26 cellular contexts compared by ENCODE assay signal in the genomic region with DNA sequence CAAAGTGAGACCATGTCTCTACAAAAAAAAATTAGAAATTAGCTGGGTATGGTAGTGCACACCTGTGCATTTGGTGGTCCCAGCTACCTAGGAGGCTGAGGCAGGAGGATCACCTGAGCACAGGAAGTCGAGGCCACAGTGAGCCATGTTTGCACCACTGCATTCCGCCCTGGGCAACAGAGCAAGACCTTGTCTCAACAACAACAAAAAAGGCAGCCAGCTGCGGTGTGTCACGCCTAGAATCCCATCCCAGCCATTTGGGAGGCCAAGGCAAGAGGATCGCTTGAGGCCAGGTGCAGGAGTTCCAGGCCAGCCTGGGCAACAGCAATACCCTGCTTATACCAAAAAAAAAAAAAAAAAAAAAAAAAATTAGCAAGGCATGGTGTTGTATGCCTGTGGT. TPM values are rescaled to one million over a fixed set of nuclear protein-coding genes. Genes with fewer than 3 reads are reported as not detected.
DNase-seq lines count a peak whose midpoint lies in the region; ATAC-seq, FAIRE-seq and TF ChIP-seq lines count a peak whose summit lies in the region.
"Had no signal": no experiment of that assay in that cellular context is flagged by ENCODE, and none has a peak within 500 bp of the region (broad histone marks: within the 10 kb centered on the region; RNA-seq: fewer than 3 reads in every experiment).

No MANE protein-coding gene starts in this region.

- DNase-seq in CD4-positive, alpha-beta memory T cell, result no peak
- DNase-seq in RWPE1 (ENCODE audit: low spot score) (no peak), K562 (ENCODE audit: extremely low read depth in 1 of 4, low spot score in 3 of 4) (no peak), mesenchymal stem cell (no peak), midbrain (lab: John Stamatoyannopoulos, UW) (no peak), psoas muscle (no peak), progenitor cell of endocrine pancreas (ENCODE audit: low spot score, unreplicated experiment) (no peak), NCI-H2227 (lab: John Stamatoyannopoulos, UW; ENCODE audit: unreplicated experiment) (no peak)
- DNase-seq: 8988T; ACHN; AML-193; BE2C; Calu3; CD4-positive, alpha-beta T cell; COR-L47; DMS53; DMS79 treated with DMSO at 0.1 percent for 48 hours; GF-D8; GOT3; H7; HCEC 1CT had no signal

- peaks cover 42% of the 10 kb centered on the region for H3K4me1 ChIP-seq in CD4-positive, alpha-beta memory T cell (ENCODE audit: insufficient read depth, low read length)
- H3K4me1 ChIP-seq in K562 (replicated peaks in 1 of 2; ENCODE audit: control insufficient read depth in 2 of 2, insufficient read depth in 2 of 2, low read length in 2 of 2) (peaks cover 13 to 40% of the 10 kb centered on the region in 2 experiments; a peak in 4 of 5 replicates), mesenchymal stem cell (ENCODE audit: control insufficient read depth, insufficient read depth, low read depth, low read length) (peaks cover 15% of the 10 kb centered on the region), psoas muscle (peaks cover 3% of the 10 kb centered on the region)

- TF ChIP-seq POLR2A in K562 (conservative IDR thresholded peaks at IDR 0.05), result no peak

- H4K8ac ChIP-seq in mesenchymal stem cell (ENCODE audit: low read length), result no peak overlapping the region

- BruUV-seq in K562 (replicated peaks; lab: Mats Ljungman, UMichigan), result no TSS peak

- H3K4me3 ChIP-seq in CD4-positive, alpha-beta memory T cell (ENCODE audit: low read length in 2 of 2), result no peak overlapping the region
- H3K4me3 ChIP-seq in K562 (no peak overlapping the region), mesenchymal stem cell (ENCODE audit: insufficient read depth in 1 of 2, low read depth in 1 of 2, low read length in 2 of 2) (no peak overlapping the region), psoas muscle (no peak overlapping the region)
- H3K4me3 ChIP-seq: A549; BLaER1 treated with 17β-estradiol and CSF1 and Interleukin-3, amounts not matched to agents 10 nM and 100 nM had no signal

- no peak overlapping the region for H3K23ac ChIP-seq in mesenchymal stem cell (ENCODE audit: low read length in 2 of 2)

- no peak for TF ChIP-seq EP300 in K562 (IDR thresholded peaks at IDR 0.05; ENCODE audit: low read length)

- no peak for ATAC-seq in K562
- ATAC-seq in psoas muscle, result no peak

- CTCF ChIA-PET in CD4-positive, alpha-beta memory T cell (lab: Charles Lee; ENCODE audit: partially characterized antibody), result interaction anchor here (0.7 to 3.8 kb wide), 7 partner anchors 10 to 165 kb away, joined by 3 to 20 read pairs (median 3); partner anchors contain the start of gene CUTA
- CTCF ChIA-PET in RWPE1 (lab: Yijun Ruan, JAX), result interaction anchor here (0.6 kb wide), 1 partner anchor 511 kb away, joined by 3 read pairs; no protein-coding TSS in a partner anchor
- CTCF ChIA-PET in K562 (lab: Yijun Ruan, JAX; ENCODE audit: low intra/inter-chr PET ratio), result no interaction called here

- no peak overlapping the region for H2BK12ac ChIP-seq in mesenchymal stem cell (ENCODE audit: low read length in 2 of 2)

- H2BK120ac ChIP-seq in mesenchymal stem cell (ENCODE audit: low read depth, low read length), result no peak overlapping the region

- POLR2A ChIA-PET in CD4-positive, alpha-beta memory T cell (lab: Charles Lee; ENCODE audit: partially characterized antibody), result interaction anchor here (0.8 to 3.9 kb wide), 2 partner anchors 41 to 121 kb away, joined by 3 to 29 read pairs; partner anchors contain the start of gene ITPR3
- POLR2A ChIA-PET in RWPE1 (lab: Yijun Ruan, JAX; ENCODE audit: low non-redundant PET), result interaction anchor here (0.6 kb wide), 2 partner anchors 66 to 123 kb away, joined by 4 to 5 read pairs; no protein-coding TSS in a partner anchor
- POLR2A ChIA-PET in K562 (lab: Yijun Ruan, JAX), result interaction anchor here (0.6 to 1.8 kb wide), 4 partner anchors 10 to 130 kb away, joined by 3 to 9 read pairs (median 4); partner anchors contain the start of gene UQCC2

- H3K4me2 ChIP-seq in K562 (ENCODE audit: insufficient read depth, low read length) (no peak overlapping the region), mesenchymal stem cell (ENCODE audit: low read length, poor library complexity, severe bottlenecking) (peak overlapping the region; percentile 13)

- H3K9me3 Mint-ChIP-seq in CD4-positive, alpha-beta memory T cell, result no peaks in the 10 kb centered on the region
- no peaks in the 10 kb centered on the region for H3K9me3 Mint-ChIP-seq in progenitor cell of endocrine pancreas (ENCODE audit: low read depth)
- H3K9me3 Mint-ChIP-seq: CD4-positive, alpha-beta T cell had no signal

- FAIRE-seq in K562 (lab: Jason Lieb, UNC), result no peak
- FAIRE-seq: A549, GM12891, GM18507 had no signal

- intact Hi-C loops in CD4-positive, alpha-beta memory T cell (cut with micrococcal nuclease), result no loop called here
- intact Hi-C loops in K562 (cut with micrococcal nuclease), result loop anchor here (5.0 kb wide), 2 partner anchors 69 to 154 kb away; no protein-coding TSS in a partner anchor
- intact Hi-C loops in psoas muscle (cut with DNase I), result loop anchor here (10.0 kb wide), 1 partner anchor 574 kb away; no protein-coding TSS in a partner anchor

- peaks cover 14 to 29% of the 10 kb centered on the region in 2 donors for H3K36me3 Mint-ChIP-seq in CD4-positive, alpha-beta memory T cell
- peaks cover 1% of the 10 kb centered on the region for H3K36me3 Mint-ChIP-seq in progenitor cell of endocrine pancreas (ENCODE audit: insufficient read depth)

- H3K79me2 ChIP-seq in K562 (ENCODE audit: control insufficient read depth, insufficient read depth, low read length), result peaks cover 28% of the 10 kb centered on the region

- peaks cover 18 to 68% (median 39%) of the 10 kb centered on the region in 4 donors for H3K4me1 Mint-ChIP-seq in CD4-positive, alpha-beta memory T cell
- peaks cover 10% of the 10 kb centered on the region for H3K4me1 Mint-ChIP-seq in progenitor cell of endocrine pancreas (ENCODE audit: low read depth)

- no peak overlapping the region for H3K14ac ChIP-seq in mesenchymal stem cell (ENCODE audit: low read length in 2 of 2)

- no peaks in the 10 kb centered on the region for H3K9me3 ChIP-seq in CD4-positive, alpha-beta memory T cell (ENCODE audit: control insufficient read depth in 1 of 2, low read length in 2 of 2)
- H3K9me3 ChIP-seq in K562 (replicated peaks; ENCODE audit: control insufficient read depth, insufficient read depth, low read depth, low read length) (no peaks in the 10 kb centered on the region), mesenchymal stem cell (ENCODE audit: control insufficient read depth, low read length) (no peaks in the 10 kb centered on the region), psoas muscle (no peaks in the 10 kb centered on the region)
- H3K9me3 ChIP-seq: A549; BE2C; BLaER1 treated with 17β-estradiol and CSF1 and Interleukin-3, amounts not matched to agents 10 nM and 100 nM had no signal

- 82% methylated on average over 5 of the region's 5 CpGs for WGBS in K562 (ENCODE audit: insufficient coverage, low coverage, missing lambda C conversion rate)
- WGBS in mesenchymal stem cell, result 94% methylated on average over 2 of the region's 5 CpGs
- 89 to 93% (median 93%) methylated on average over 5 of the region's 5 CpGs for WGBS in psoas muscle, 3 donors

- H3K36me3 ChIP-seq in CD4-positive, alpha-beta memory T cell (ENCODE audit: insufficient read depth, low read length), result peaks cover 10% of the 10 kb centered on the region
- peaks cover 21% of the 10 kb centered on the region; the same call in 2 of the 3 replicates for H3K36me3 ChIP-seq in K562 (ENCODE audit: control insufficient read depth, insufficient read depth, low read length)
- H3K36me3 ChIP-seq in mesenchymal stem cell (ENCODE audit: control insufficient read depth in 1 of 2, insufficient read depth in 2 of 2, low read depth in 1 of 2, low read length in 2 of 2), result peaks cover 19 to 22% of the 10 kb centered on the region in 2 experiments
- peaks cover 4 to 11% of the 10 kb centered on the region in 2 donors for H3K36me3 ChIP-seq in psoas muscle (ENCODE audit: insufficient read depth in 1 of 2, low read depth in 1 of 2)

- TF ChIP-seq RAD21 in K562 (CRISPR knock-in tag; conservative IDR thresholded peaks at IDR 0.05 in 1 of 2, IDR thresholded peaks at IDR 0.05 in 1 of 2), result no peak

- H2AFZ ChIP-seq in K562 (ENCODE audit: low read depth, low read length), result peak overlapping the region; percentile 97
- H2AFZ ChIP-seq in mesenchymal stem cell (ENCODE audit: low read depth, low read length), result no peak overlapping the region

- in situ Hi-C loops in K562 (cut with MboI), result loop anchor here (10.0 kb wide), 1 partner anchor 424 kb away; no protein-coding TSS in a partner anchor

- H3K4me3 Mint-ChIP-seq in CD4-positive, alpha-beta memory T cell, result no peak overlapping the region
- H3K4me3 Mint-ChIP-seq in progenitor cell of endocrine pancreas (ENCODE audit: low read depth), result no peak overlapping the region
- H3K4me3 Mint-ChIP-seq: CD14-positive monocyte had no signal

- no peaks in the 10 kb centered on the region; the same call in 1 of the 2 replicates for H4K20me1 ChIP-seq in K562 (replicated peaks; ENCODE audit: control insufficient read depth, insufficient read depth, low read length)

- peak overlapping the region; percentile 79 for H2AK5ac ChIP-seq in mesenchymal stem cell (ENCODE audit: low read length, severe bottlenecking)

- peak overlapping the region in 1 of 2 experiments; percentile 39; a peak in 1 of 4 replicates for H3K9ac ChIP-seq in K562 (ENCODE audit: insufficient read depth in 1 of 2, low read depth in 2 of 2, low read length in 2 of 2)
- H3K9ac ChIP-seq in mesenchymal stem cell (ENCODE audit: low read length), result no peak overlapping the region

- peak overlapping the region in 4 of 7 donors; percentile 22 to 98 (median 46) for H3K27ac Mint-ChIP-seq in CD4-positive, alpha-beta memory T cell
- H3K27ac Mint-ChIP-seq in progenitor cell of endocrine pancreas, result no peak overlapping the region

- no peak for TF ChIP-seq CTCF in RWPE1 (conservative IDR thresholded peaks at IDR 0.05; ENCODE audit: low read depth)
- TF ChIP-seq CTCF in K562 (IDR thresholded peaks at IDR 0.05 in 2 of 3, conservative IDR thresholded peaks at IDR 0.05 in 1 of 3; ENCODE audit: insufficient read depth in 2 of 3, low read depth in 1 of 3, low read length in 3 of 3), result no peak
- TF ChIP-seq CTCF in psoas muscle (IDR thresholded peaks at IDR 0.05), result no peak
- no peak for TF ChIP-seq CTCF in progenitor cell of endocrine pancreas (IDR thresholded peaks at IDR 0.05; ENCODE audit: unreplicated experiment)

- H3K27me3 ChIP-seq in CD4-positive, alpha-beta memory T cell (ENCODE audit: insufficient read depth, low read length), result no peaks in the 10 kb centered on the region
- H3K27me3 ChIP-seq in K562 (ENCODE audit: control insufficient read depth in 2 of 2, insufficient read depth in 2 of 2, low read length in 2 of 2), result no peaks in the 10 kb centered on the region
- no peaks in the 10 kb centered on the region for H3K27me3 ChIP-seq in mesenchymal stem cell (ENCODE audit: control insufficient read depth in 1 of 2, insufficient read depth in 1 of 2, low read length in 2 of 2)
- no peaks in the 10 kb centered on the region for H3K27me3 ChIP-seq in psoas muscle (ENCODE audit: insufficient read depth in 3 of 3, low read length in 2 of 3)
- H3K27me3 ChIP-seq: BE2C; BLaER1 treated with 17β-estradiol and CSF1 and Interleukin-3, amounts not matched to agents 10 nM and 100 nM had no signal

- H3K27ac ChIP-seq in CD4-positive, alpha-beta memory T cell (ENCODE audit: low read depth, low read length), result no peak overlapping the region
- H3K27ac ChIP-seq in RWPE1 (peak overlapping the region; percentile 97), K562 (ENCODE audit: extremely low read depth, low read depth, low read length) (no peak overlapping the region), mesenchymal stem cell (ENCODE audit: low read length, poor library complexity, severe bottlenecking) (no peak overlapping the region), psoas muscle (no peak overlapping the region)
- H3K27ac ChIP-seq: BLaER1 treated with 17β-estradiol and CSF1 and Interleukin-3, amounts not matched to agents 10 nM and 100 nM had no signal

- H2BK5ac ChIP-seq in mesenchymal stem cell (ENCODE audit: low read depth, low read length, poor library complexity, severe bottlenecking), result no peak overlapping the region

- H3K9me1 ChIP-seq in K562 (ENCODE audit: control insufficient read depth, insufficient read depth, low read length), result peaks cover 3% of the 10 kb centered on the region

- no peak overlapping the region for H4K91ac ChIP-seq in mesenchymal stem cell (ENCODE audit: low read length)

- no peak overlapping the region for H2BK15ac ChIP-seq in mesenchymal stem cell (ENCODE audit: low read depth, poor library complexity, severe bottlenecking)

- no peaks in the 10 kb centered on the region for H3K27me3 Mint-ChIP-seq in CD4-positive, alpha-beta memory T cell
- H3K27me3 Mint-ChIP-seq in progenitor cell of endocrine pancreas, result no peaks in the 10 kb centered on the region
- H3K27me3 Mint-ChIP-seq: CD4-positive, alpha-beta T cell had no signal

- H3K18ac ChIP-seq in mesenchymal stem cell (ENCODE audit: low read depth in 1 of 2, low read length in 2 of 2), result no peak overlapping the region

- no peak overlapping the region for H3K4ac ChIP-seq in mesenchymal stem cell (ENCODE audit: low read depth in 1 of 2, low read length in 2 of 2)

- H3K79me1 ChIP-seq in mesenchymal stem cell (replicated peaks; ENCODE audit: low read length, poor library complexity, severe bottlenecking), result peaks cover 13% of the 10 kb centered on the region

RNA-seq across cellular contexts. Expression of gene BAK1, which starts 1.1 kb away (rescaled TPM):
- 10 to 100 TPM; 26.2 to 27.2 TPM for total RNA-seq in CD4-positive, alpha-beta memory T cell
- polyA plus RNA-seq in CD4-positive, alpha-beta memory T cell, result 10 to 100 TPM; 28.1 to 41.6 TPM
- 5.4 and 22.3 TPM in 2 replicates for total RNA-seq in K562 (2011; cell fraction: chromatin; rRNA removed; ENCODE audit: low replicate concordance)
- total RNA-seq in K562 (2011; cell fraction: nucleolus; rRNA removed), result 18.4 and 20.8 TPM in 2 replicates
- total RNA-seq in K562 (2011; cell fraction: nucleoplasm; rRNA removed), result 18.6 and 21.4 TPM in 2 replicates
- 11.5 and 14.8 TPM in 2 replicates for total RNA-seq in K562 (2014; rRNA removed)
- total RNA-seq in K562 (2014; rRNA removed; fragmentation: Illumina TruSeq; extraction: Trizol), result 14.4 and 16.5 TPM in 2 replicates
- total RNA-seq in K562 (2015; rRNA removed; fragmentation: Illumina TruSeq; extraction: Trizol), result 24.6 and 26.0 TPM in 2 replicates
- total RNA-seq in K562 (2021), result 28.2 and 30.7 TPM in 2 replicates
- polyA plus RNA-seq in K562 (2011; rRNA removed), result 18.9 and 22.7 TPM in 2 replicates
- polyA plus RNA-seq in K562 (2011; cell fraction: cytosol; rRNA removed), result 27.6 and 36.1 TPM in 2 replicates
- polyA plus RNA-seq in K562 (2011; cell fraction: nucleus; rRNA removed), result 19.6 and 25.1 TPM in 2 replicates
- polyA plus RNA-seq in K562 (2012), result 23.7 and 26.4 TPM in 2 replicates
- polyA plus RNA-seq in K562 (2014; fragmentation: Illumina TruSeq; extraction: Trizol), result 23.7 and 28.2 TPM in 2 replicates
- 1 to 10 TPM; 5.4 to 9.7 TPM for polyA plus RNA-seq in K562 (2014; fragmentation: Nextera tagmentation; extraction: Ambion mirVana)
- 24.1 and 26.2 TPM in 2 replicates for polyA plus RNA-seq in K562 (2014; rRNA removed)
- 12.4 and 16.0 TPM in 2 replicates for polyA minus RNA-seq in K562 (2011; rRNA and poly(A)+ RNA removed)
- 16.0 and 18.0 TPM in 2 replicates for polyA minus RNA-seq in K562 (2011; cell fraction: cytosol; rRNA and poly(A)+ RNA removed)
- 5.7 and 7.8 TPM in 2 replicates for polyA minus RNA-seq in K562 (2011; cell fraction: nucleus; rRNA and poly(A)+ RNA removed)
- 15.2 TPM for polyA plus RNA-seq in mesenchymal stem cell (2013, experiment 1 of 2)
- polyA plus RNA-seq in mesenchymal stem cell (2013, experiment 2 of 2), result 15.1 TPM
- 10 to 100 TPM; 10.3 to 22.1 (median 17.6) TPM for total RNA-seq in psoas muscle
- 10 to 100 TPM; 19.8 to 55.9 (median 55.0) TPM for polyA plus RNA-seq in psoas muscle
- 21.0 and 22.4 TPM in 2 replicates for total RNA-seq in progenitor cell of endocrine pancreas

RNA-seq across cellular contexts. Expression of gene ITPR3, which starts 39.9 kb away (rescaled TPM):
- 10 to 100 TPM; 71.2 to 72.4 TPM for total RNA-seq in CD4-positive, alpha-beta memory T cell
- 1 to 10 TPM in 1 of 2 donors, under 1 TPM in 1; 0.55 to 8.1 TPM for polyA plus RNA-seq in CD4-positive, alpha-beta memory T cell
- 128 and 310 TPM in 2 replicates for total RNA-seq in K562 (2011; cell fraction: chromatin; rRNA removed; ENCODE audit: low replicate concordance)
- 120 and 148 TPM in 2 replicates for total RNA-seq in K562 (2011; cell fraction: nucleolus; rRNA removed)
- 89.0 and 102 TPM in 2 replicates for total RNA-seq in K562 (2011; cell fraction: nucleoplasm; rRNA removed)
- total RNA-seq in K562 (2014; rRNA removed) (13.2 and 17.2 TPM in 2 replicates), K562 (2014; rRNA removed; fragmentation: Illumina TruSeq; extraction: Trizol) (4.9 and 7.0 TPM in 2 replicates), K562 (2015; rRNA removed; fragmentation: Illumina TruSeq; extraction: Trizol) (7.0 and 7.7 TPM in 2 replicates), K562 (2021) (31.2 and 35.7 TPM in 2 replicates), psoas muscle (1 to 10 TPM; 3.1 to 7.4 (median 4.1) TPM), progenitor cell of endocrine pancreas (28.3 and 30.4 TPM in 2 replicates)
- polyA plus RNA-seq in K562 (2011; rRNA removed) (14.7 and 22.4 TPM in 2 replicates), K562 (2014; fragmentation: Illumina TruSeq; extraction: Trizol) (20.5 and 22.0 TPM in 2 replicates), K562 (2014; fragmentation: Nextera tagmentation; extraction: Ambion mirVana) (under 1 TPM; 0.39 to 0.73 TPM), K562 (2014; rRNA removed) (20.9 and 23.7 TPM in 2 replicates), psoas muscle (1 to 10 TPM; 1.9 to 5.5 (median 2.2) TPM)
- polyA plus RNA-seq in K562 (2011; cell fraction: cytosol; rRNA removed), result 15.6 and 18.8 TPM in 2 replicates
- polyA plus RNA-seq in K562 (2011; cell fraction: nucleus; rRNA removed), result 187 and 251 TPM in 2 replicates
- polyA plus RNA-seq in K562 (2012), result 14.4 and 17.4 TPM in 2 replicates
- polyA minus RNA-seq in K562 (2011; rRNA and poly(A)+ RNA removed), result 18.8 and 19.6 TPM in 2 replicates
- polyA minus RNA-seq in K562 (2011; cell fraction: cytosol; rRNA and poly(A)+ RNA removed), result 19.1 and 27.6 TPM in 2 replicates
- polyA minus RNA-seq in K562 (2011; cell fraction: nucleus; rRNA and poly(A)+ RNA removed), result 48.7 and 51.2 TPM in 2 replicates
- polyA plus RNA-seq in mesenchymal stem cell (2013, experiment 1 of 2), result 4.6 TPM
- polyA plus RNA-seq in mesenchymal stem cell (2013, experiment 2 of 2), result 4.5 TPM
- polyA plus RNA-seq: CD14-positive monocyte had no signal
